In genomic region chr20:38219006-38219950, GRCh38 we compare ENCODE assay signal across 17 cellular contexts. TPM values are rescaled to one million over a fixed set of nuclear protein-coding genes. Genes with fewer than 3 reads are reported as not detected.
"Had no signal": no experiment of that assay in that cellular context is flagged by ENCODE, and none has a peak within 500 bp of the region (broad histone marks: within the 10 kb centered on the region; RNA-seq: fewer than 3 reads in every experiment).

No MANE protein-coding gene starts in this region.

- H3K9me3 Mint-ChIP-seq: activated naive CD4-positive, alpha-beta T cell treated with anti-CD3 and anti-CD28 coated beads, Interleukin-2, amount 50 U/mL, for 72 hours; activated T-cell treated with anti-CD3 and anti-CD28 coated beads, Interleukin-2, amount 50 U/mL, for 72 hours; naive thymus-derived CD4-positive, alpha-beta T cell; stimulated activated effector memory CD8-positive, alpha-beta T cell treated with anti-CD3 and anti-CD28 coated beads, Interleukin-12 subunit alpha, Interleukin-12 subunit beta, amount 100 ng/mL, for 72 hours; WTC11 had no signal

- H3K4me3 ChIP-seq: coronary artery, left lung, mucosa of descending colon, psoas muscle, tibial nerve had no signal

- H3K4me3 Mint-ChIP-seq: activated T-cell treated with anti-CD3 and anti-CD28 coated beads, Interleukin-2, amount 50 U/mL, for 72 hours; naive thymus-derived CD4-positive, alpha-beta T cell; stimulated activated effector memory CD8-positive, alpha-beta T cell treated with anti-CD3 and anti-CD28 coated beads, Interleukin-12 subunit alpha, Interleukin-12 subunit beta, amount 100 ng/mL, for 72 hours; T-helper 17 cell; WTC11 had no signal

- H3K4me1 ChIP-seq: psoas muscle had no signal

- H3K36me3 Mint-ChIP-seq: activated naive CD4-positive, alpha-beta T cell treated with anti-CD3 and anti-CD28 coated beads, Interleukin-2, amount 50 U/mL, for 72 hours; naive thymus-derived CD4-positive, alpha-beta T cell; stimulated activated effector memory CD8-positive, alpha-beta T cell treated with anti-CD3 and anti-CD28 coated beads, Interleukin-12 subunit alpha, Interleukin-12 subunit beta, amount 100 ng/mL, for 72 hours; WTC11 had no signal

- FAIRE-seq: keratinocyte had no signal

- H3K36me3 ChIP-seq: left lung had no signal

- H3K27ac ChIP-seq: left lung, psoas muscle had no signal

- DNase-seq: activated CD4-positive, alpha-beta T cell treated with anti-CD3 and anti-CD28 coated beads for 48 hours; activated CD8-positive, alpha-beta memory T cell treated with anti-CD3 and anti-CD28 coated beads, Interleukin-2, amount 50 U/mL, for 48 hours; activated gamma-delta T cell; activated T-cell treated with anti-CD3 and anti-CD28 coated beads, Interleukin-2, amount 50 U/mL, for 72 hours; central memory CD4-positive, alpha-beta T cell; left lung; mucosa of descending colon; naive thymus-derived CD4-positive, alpha-beta T cell; psoas muscle; T-helper 17 cell had no signal

- H3K27me3 ChIP-seq: left lung, tibial nerve had no signal

- H3K27ac Mint-ChIP-seq: activated naive CD4-positive, alpha-beta T cell treated with anti-CD3 and anti-CD28 coated beads, Interleukin-2, amount 50 U/mL, for 72 hours; activated T-cell treated with anti-CD3 and anti-CD28 coated beads, Interleukin-2, amount 50 U/mL, for 72 hours; stimulated activated effector memory CD8-positive, alpha-beta T cell treated with anti-CD3 and anti-CD28 coated beads, Interleukin-12 subunit alpha, Interleukin-12 subunit beta, amount 100 ng/mL, for 72 hours; T-helper 17 cell; WTC11 had no signal

- ATAC-seq: activated naive CD4-positive, alpha-beta T cell treated with anti-CD3 and anti-CD28 coated beads, Interleukin-2, amount 50 U/mL, for 72 hours; activated T-cell treated with anti-CD3 and anti-CD28 coated beads, Interleukin-2, amount 50 U/mL, for 72 hours; esophagus mucosa; left lung; mucosa of descending colon; naive thymus-derived CD4-positive, alpha-beta T cell; psoas muscle; stimulated activated effector memory CD8-positive, alpha-beta T cell treated with anti-CD3 and anti-CD28 coated beads, Interleukin-12 subunit alpha, Interleukin-12 subunit beta, amount 100 ng/mL, for 72 hours; T-helper 17 cell; WTC11 had no signal

- H3K9me3 ChIP-seq: left lung, mucosa of descending colon, psoas muscle, tibial nerve had no signal

RNA-seq across cellular contexts. Expression of gene KIAA1755, which starts 41.3 kb away (rescaled TPM):
- total RNA-seq: activated naive CD4-positive, alpha-beta T cell treated with anti-CD3 and anti-CD28 coated beads, Interleukin-2, amount 50 U/mL, for 72 hours; activated T-cell treated with anti-CD3 and anti-CD28 coated beads, Interleukin-2, amount 50 U/mL, for 72 hours; naive thymus-derived CD4-positive, alpha-beta T cell; T-helper 17 cell had no signal
